Comparison of ENCODE assay signal across 21 cellular contexts in the genomic region with DNA sequence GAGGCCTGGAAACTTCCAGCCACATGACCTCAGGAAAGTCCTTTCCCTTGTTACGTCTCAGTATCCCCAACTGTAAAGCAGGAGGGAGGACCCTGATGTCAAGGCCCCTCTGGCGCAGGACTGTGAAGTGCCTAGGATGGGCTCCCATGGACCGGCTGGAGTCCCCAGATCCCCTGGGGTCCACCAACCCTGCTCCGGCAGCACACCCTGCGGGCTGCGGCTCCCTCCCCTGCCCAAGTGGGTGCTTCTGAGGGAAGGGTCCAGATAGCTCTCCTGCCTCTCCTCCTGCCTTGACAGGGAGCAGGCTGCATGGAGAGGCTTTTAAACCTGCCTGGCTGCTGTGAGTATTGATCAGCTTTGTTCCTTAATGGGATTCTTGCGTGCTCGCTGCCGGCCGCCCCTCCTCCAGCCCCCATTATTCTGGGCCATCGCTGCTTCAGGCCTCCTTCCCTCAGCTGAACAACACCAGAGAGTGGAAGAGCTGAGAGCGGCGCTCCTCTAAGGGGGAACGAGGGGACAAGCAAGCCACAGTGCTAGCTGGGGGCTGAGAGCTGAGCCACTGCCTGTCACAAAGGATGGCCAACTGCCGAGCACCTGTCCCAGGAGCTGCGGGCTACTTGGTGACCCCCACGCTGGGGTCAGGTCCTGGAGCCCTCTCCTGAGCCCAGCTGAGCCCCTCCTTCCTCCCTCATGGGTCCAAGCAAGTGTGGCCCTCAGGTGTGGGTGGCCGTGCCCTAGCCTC.
"Had no signal": no experiment of that assay in that cellular context is flagged by ENCODE, and none has a peak within 500 bp of the region (broad histone marks: within the 10 kb centered on the region; RNA-seq: fewer than 3 reads in every experiment).

No MANE protein-coding gene starts in this region.

- H3K4me3 ChIP-seq: breast epithelium, left ventricle myocardium inferior, right lobe of liver, skin epidermis, thoracic aorta, vagina had no signal

- H3K27me3 ChIP-seq: right lobe of liver had no signal

- H3K36me3 ChIP-seq: breast epithelium, left ventricle myocardium inferior, right lobe of liver, thoracic aorta, vagina had no signal

- ATAC-seq: natural killer cell; stimulated activated naive B cell treated with anti-CD40 and anti-IgM and Interleukin-4, amounts not matched to agents 10 μg/mL and 1 μg/mL and 100 μg/mL, for 72 hours had no signal

- H3K4me1 ChIP-seq: breast epithelium, parathyroid adenoma, right lobe of liver had no signal

- DNase-seq: activated B cell treated with CpG ODN at 0.5 μM for 24 hours; activated CD4-positive, alpha-beta memory T cell treated with anti-CD3 and anti-CD28 coated beads for 36 hours; activated CD4-positive, alpha-beta T cell treated with anti-CD3 and anti-CD28 coated beads for 4 hours; activated naive CD4-positive, alpha-beta T cell treated with Interleukin-2 at 50 U/mL for 16 hours; activated naive CD8-positive, alpha-beta T cell treated with anti-CD3 and anti-CD28 coated beads for 36 hours; activated T-cell treated with anti-CD3 and anti-CD28 coated beads, Interleukin-2, amount 50 U/mL, for 48 hours; cortex of kidney; effector CD8-positive, alpha-beta T cell; kidney glomerular epithelial cell; left ventricle myocardium inferior; mammary epithelial cell; natural killer cell; right lobe of liver; stimulated activated CD8-positive, alpha-beta memory T cell treated with anti-CD3 and anti-CD28 coated beads, Interleukin-4, amount 100 ng/mL, for 48 hours; stimulated activated naive B cell treated with anti-CD40 and anti-IgM and Interleukin-4, amounts not matched to agents 10 μg/mL and 1 μg/mL and 100 μg/mL, for 72 hours; T-helper 1 cell had no signal

- H3K9me3 ChIP-seq: breast epithelium, left ventricle myocardium inferior, right lobe of liver, thoracic aorta, vagina had no signal

- H3K27ac ChIP-seq: breast epithelium, left ventricle myocardium inferior, parathyroid adenoma, right lobe of liver, skin epidermis, thoracic aorta, vagina had no signal
